In the genomic region with DNA sequence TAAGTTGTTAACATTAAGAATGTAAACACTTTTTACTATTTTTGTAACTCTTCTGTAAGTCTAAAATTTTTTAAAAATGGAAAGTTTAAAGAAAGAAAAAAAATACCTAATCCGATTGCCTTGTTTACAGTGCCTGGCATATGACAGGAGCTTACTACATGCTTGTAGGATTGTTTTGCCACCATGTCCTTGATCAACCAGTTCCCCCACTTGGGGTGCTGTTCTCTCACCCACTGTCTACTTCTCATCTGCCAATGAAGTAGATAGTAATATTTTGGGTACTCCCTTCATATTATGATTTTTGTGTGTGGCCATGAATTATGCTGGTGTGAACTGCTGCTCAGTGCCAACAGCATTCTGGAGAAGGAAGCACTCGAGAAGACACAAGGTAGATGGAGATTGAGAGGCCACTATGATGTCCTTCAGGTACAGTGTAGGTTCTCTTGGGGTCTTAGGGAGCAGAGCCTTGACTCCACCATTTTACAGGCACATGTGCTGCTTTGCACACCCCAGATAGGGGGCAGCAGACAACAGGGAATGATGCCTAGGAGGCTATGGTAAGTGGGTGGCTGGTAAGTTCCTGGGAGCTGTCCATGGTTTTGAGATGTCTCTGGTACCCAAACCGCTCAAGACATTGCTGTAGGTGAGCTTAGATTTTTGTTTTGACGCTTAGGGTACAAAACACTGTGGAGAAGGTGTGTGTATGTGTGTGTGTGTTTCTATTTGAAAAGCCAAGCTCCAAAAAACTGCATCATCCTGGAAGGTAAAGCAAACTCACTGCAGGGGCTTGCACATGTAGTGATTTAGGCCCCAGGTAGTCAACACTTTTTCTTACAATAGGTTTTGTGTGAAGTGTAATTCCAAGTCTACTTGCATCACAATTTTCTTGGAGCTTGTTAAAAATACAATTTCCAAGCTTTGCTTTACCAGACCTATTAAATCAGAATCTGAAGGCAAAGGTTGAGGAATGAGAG, we compare ENCODE assay signal across 8 cellular contexts.
DNase-seq lines count a peak whose midpoint lies in the region; ATAC-seq and TF ChIP-seq lines count a peak whose summit lies in the region.

No MANE protein-coding gene starts in this region.

- ATAC-seq in foreskin keratinocyte, result peak; percentile 80
- ATAC-seq in effector memory CD8-positive, alpha-beta T cell (replicated peaks), result no peak

- no peaks in the 10 kb centered on the region for H3K9me2 ChIP-seq in Loucy (replicated peaks; ENCODE audit: low read depth, low read length)

- no peaks in the 10 kb centered on the region for H3K36me3 ChIP-seq in Loucy (ENCODE audit: insufficient read depth, low read length)
- H3K36me3 ChIP-seq in SJSA1, result no peaks in the 10 kb centered on the region

- CTCF ChIA-PET in activated naive CD4-positive, alpha-beta T cell treated with anti-CD3 and anti-CD28 coated beads, Interleukin-2, amount 10 ng/mL, durations not matched to agents 7 days and 5 days (lab: Charles Lee), result interaction anchor here (0.7 to 1.3 kb wide), 3 partner anchors 609 to 815 kb away, joined by 3 to 8 read pairs (median 3); no protein-coding TSS in a partner anchor

- H3K27ac ChIP-seq in SJSA1, result no peak overlapping the region
- H3K27ac ChIP-seq in foreskin keratinocyte, result no peak overlapping the region

- H3K4me3 ChIP-seq in Loucy (ENCODE audit: low read length, poor library complexity, severe bottlenecking) (no peak overlapping the region), SJSA1 (no peak overlapping the region)

- H2AFZ ChIP-seq in Loucy (ENCODE audit: low read length), result no peak overlapping the region

- H3K27me3 Mint-ChIP-seq in activated naive CD4-positive, alpha-beta T cell treated with anti-CD3 and anti-CD28 coated beads, Interleukin-2, amount 10 ng/mL, durations not matched to agents 7 days and 5 days, result no peaks in the 10 kb centered on the region
- H3K27me3 Mint-ChIP-seq in effector memory CD8-positive, alpha-beta T cell, result no peaks in the 10 kb centered on the region

- no peaks in the 10 kb centered on the region for H4K20me1 ChIP-seq in Loucy (ENCODE audit: insufficient read depth, low read length, poor library complexity, severe bottlenecking)

- H3K4me3 Mint-ChIP-seq in activated naive CD4-positive, alpha-beta T cell treated with anti-CD3 and anti-CD28 coated beads, Interleukin-2, amount 10 ng/mL, durations not matched to agents 7 days and 5 days, result no peak overlapping the region
- H3K4me3 Mint-ChIP-seq in effector memory CD8-positive, alpha-beta T cell, result no peak overlapping the region

- peak; percentile 87 for TF ChIP-seq CTCF in Loucy (conservative IDR thresholded peaks at IDR 0.05; ENCODE audit: low read length)
- TF ChIP-seq CTCF in foreskin keratinocyte (conservative IDR thresholded peaks at IDR 0.05), result peak; percentile 93

- no peak overlapping the region for H3K4me2 ChIP-seq in Loucy (ENCODE audit: low read depth, low read length, poor library complexity, severe bottlenecking)

- no peaks in the 10 kb centered on the region for H3F3A ChIP-seq in Loucy (ENCODE audit: low read depth)

- H3K9me3 ChIP-seq in Loucy (ENCODE audit: insufficient read depth, low read depth, low read length) (no peaks in the 10 kb centered on the region), SJSA1 (replicated peaks) (no peaks in the 10 kb centered on the region)

- DNase-seq in activated naive CD4-positive, alpha-beta T cell treated with anti-CD3 and anti-CD28 coated beads, Interleukin-2, amount 10 ng/mL, durations not matched to agents 7 days and 5 days, result peak; percentile 30
- DNase-seq in activated naive CD4-positive, alpha-beta T cell treated with anti-CD3 and anti-CD28 coated beads, Interleukin-2, amount 50 U/mL, for 16 hours, result no peak
- DNase-seq in SJSA1 (ENCODE audit: low read depth in 1 of 2, low spot score in 2 of 2) (peak; percentile 5 to 56), foreskin keratinocyte (peak in 1 of 2 donors; percentile 60), cortex of kidney (lab: John Stamatoyannopoulos, UW) (no peak)
- peak; percentile 12 to 16 for DNase-seq in stimulated activated CD4-positive, alpha-beta T cell treated with anti-CD3 and anti-CD28 coated beads, Interleukin-4, amount 100 ng/mL, for 48 hours (ENCODE audit: low read depth in 2 of 2)
- no peak for DNase-seq in effector memory CD8-positive, alpha-beta T cell

- no peaks in the 10 kb centered on the region for H3K4me1 ChIP-seq in Loucy (ENCODE audit: insufficient read depth, low read length, poor library complexity, severe bottlenecking)
- no peaks in the 10 kb centered on the region for H3K4me1 ChIP-seq in SJSA1 (replicated peaks)
- H3K4me1 ChIP-seq in foreskin keratinocyte, result no peaks in the 10 kb centered on the region

- H3K36me3 Mint-ChIP-seq in activated naive CD4-positive, alpha-beta T cell treated with anti-CD3 and anti-CD28 coated beads, Interleukin-2, amount 10 ng/mL, durations not matched to agents 7 days and 5 days, result no peaks in the 10 kb centered on the region
- H3K36me3 Mint-ChIP-seq in effector memory CD8-positive, alpha-beta T cell (ENCODE audit: insufficient read depth), result peaks cover 2% of the 10 kb centered on the region

- no peak overlapping the region for H3K27ac Mint-ChIP-seq in activated naive CD4-positive, alpha-beta T cell treated with anti-CD3 and anti-CD28 coated beads, Interleukin-2, amount 10 ng/mL, durations not matched to agents 7 days and 5 days
- no peak overlapping the region for H3K27ac Mint-ChIP-seq in effector memory CD8-positive, alpha-beta T cell

- H3K4me1 Mint-ChIP-seq in activated naive CD4-positive, alpha-beta T cell treated with anti-CD3 and anti-CD28 coated beads, Interleukin-2, amount 10 ng/mL, durations not matched to agents 7 days and 5 days, result no peaks in the 10 kb centered on the region
- H3K4me1 Mint-ChIP-seq in effector memory CD8-positive, alpha-beta T cell (ENCODE audit: low read depth in 2 of 2), result no peaks in the 10 kb centered on the region

- H3K27me3 ChIP-seq in Loucy (ENCODE audit: insufficient read depth, low read length, poor library complexity, severe bottlenecking) (no peaks in the 10 kb centered on the region), SJSA1 (replicated peaks) (no peaks in the 10 kb centered on the region), foreskin keratinocyte (no peaks in the 10 kb centered on the region)

- no peak overlapping the region for H3K9ac ChIP-seq in Loucy (ENCODE audit: low read depth, low read length, poor library complexity, severe bottlenecking)

- H3K79me2 ChIP-seq in Loucy (ENCODE audit: insufficient read depth, low read length), result no peaks in the 10 kb centered on the region

- H3K9me3 Mint-ChIP-seq in activated naive CD4-positive, alpha-beta T cell treated with anti-CD3 and anti-CD28 coated beads, Interleukin-2, amount 10 ng/mL, durations not matched to agents 7 days and 5 days, result peaks cover 8% of the 10 kb centered on the region
- H3K9me3 Mint-ChIP-seq in effector memory CD8-positive, alpha-beta T cell, result peaks cover 2 to 16% of the 10 kb centered on the region in 2 donors

Comparison
In these comparisons a context has a peak if more than half of its experiments do, and no peak if none do; other contexts are left out.
1. DNase-seq: peak in activated naive CD4-positive, alpha-beta T cell treated with anti-CD3 and anti-CD28 coated beads, Interleukin-2, amount 10 ng/mL, durations not matched to agents 7 days and 5 days (single experiment), SJSA1 (2 of 2) and stimulated activated CD4-positive, alpha-beta T cell treated with anti-CD3 and anti-CD28 coated beads, Interleukin-4, amount 100 ng/mL, for 48 hours (2 of 2); none in activated naive CD4-positive, alpha-beta T cell treated with anti-CD3 and anti-CD28 coated beads, Interleukin-2, amount 50 U/mL, for 16 hours (single experiment), effector memory CD8-positive, alpha-beta T cell (0 of 3) and cortex of kidney (single experiment).